Comparison of ENCODE assay signal across 27 cellular contexts in the genomic region with DNA sequence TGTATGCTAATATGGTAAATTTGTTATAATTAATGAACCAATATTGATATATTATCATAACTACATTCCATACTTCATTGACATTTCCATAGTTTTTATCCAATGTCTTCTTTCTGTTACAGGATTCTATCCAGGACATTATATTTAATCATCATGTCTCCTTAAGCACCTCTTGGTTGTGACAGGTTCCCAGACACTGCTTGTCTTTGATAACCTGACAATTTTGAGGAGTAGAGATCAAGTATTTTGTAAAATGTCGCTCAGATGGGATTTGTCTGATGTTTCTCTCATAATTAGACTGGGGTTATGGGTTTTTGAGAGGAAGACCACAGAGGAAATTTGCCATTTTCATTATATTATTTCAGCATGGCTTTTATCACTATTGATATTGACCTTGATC.
"Had no signal": no experiment of that assay in that cellular context is flagged by ENCODE, and none has a peak within 500 bp of the region (broad histone marks: within the 10 kb centered on the region; RNA-seq: fewer than 3 reads in every experiment).

No MANE protein-coding gene starts in this region.

- H3K9me3 ChIP-seq: stomach, suprapubic skin, testis, thoracic aorta, thyroid gland, tibial artery, tibial nerve, transverse colon, upper lobe of left lung, upper lobe of right lung, uterus, vagina had no signal

- H3K4me1 ChIP-seq: stomach, suprapubic skin, testis, thyroid gland, tibial artery, tibial nerve, transverse colon, upper lobe of left lung, upper lobe of right lung, uterus, vagina had no signal

- H3K36me3 ChIP-seq: stomach, suprapubic skin, thoracic aorta, thyroid gland, tibial artery, tibial nerve, transverse colon, upper lobe of left lung, upper lobe of right lung, uterus, vagina had no signal

- H3K4me3 ChIP-seq: stomach, suprapubic skin, testis, thoracic aorta, thyroid gland, tibial artery, tibial nerve, transverse colon, upper lobe of left lung, upper lobe of right lung, uterus, vagina had no signal

- FAIRE-seq: urothelium cell line had no signal

- H3K27me3 ChIP-seq: stomach, suprapubic skin, testis, thyroid gland, tibial artery, tibial nerve, transverse colon, upper lobe of left lung, upper lobe of right lung, uterus, vagina had no signal

- H3K27ac ChIP-seq: stomach, suprapubic skin, testis, thoracic aorta, thyroid gland, tibial artery, tibial nerve, transverse colon, upper lobe of left lung, upper lobe of right lung, uterus, vagina had no signal

- DNase-seq: stimulated activated CD4-positive, alpha-beta T cell treated with anti-CD3 and anti-CD28 coated beads, Interleukin-2, amount 100 ng/mL, for 48 hours; stimulated activated CD4-positive, alpha-beta T cell treated with anti-CD3 and anti-CD28 coated beads, Interleukin-4, amount 100 ng/mL, for 1 hour; stimulated activated CD4-positive, alpha-beta T cell treated with anti-CD3 and anti-CD28 coated beads, Interleukin-4, amount 100 ng/mL, for 24 hours; stimulated activated CD4-positive, alpha-beta T cell treated with anti-CD3 and anti-CD28 coated beads, Interleukin-4, amount 100 ng/mL, for 4 hours; stimulated activated CD8-positive, alpha-beta memory T cell treated with anti-CD3 and anti-CD28 coated beads, Interleukin-4, amount 100 ng/mL, for 48 hours; stimulated activated naive B cell treated with anti-CD40 and anti-IgM and Interleukin-4, amounts not matched to agents 10 μg/mL and 1 μg/mL and 100 μg/mL, for 72 hours; stimulated activated naive CD4-positive, alpha-beta T cell; stimulated activated naive CD4-positive, alpha-beta T cell treated with Interleukin-2 at 50 U/mL for 16 hours; stimulated activated naive CD8-positive, alpha-beta T cell treated with anti-CD3 and anti-CD28 coated beads, Interleukin-15, amount 100 ng/mL, for 72 hours; stimulated activated naive CD8-positive, alpha-beta T cell treated with anti-CD3 and anti-CD28 coated beads, Interleukin-15, Interleukin-2, amounts not matched to agents 100 U/mL and 50 U/mL, for 24 hours; stomach; substantia nigra; testis; thyroid gland; tibial artery; transverse colon; trophoblast cell; upper lobe of left lung; upper lobe of right lung; uterus had no signal

- ATAC-seq: stimulated activated effector memory CD8-positive, alpha-beta T cell treated with anti-CD3 and anti-CD28 coated beads, Interleukin-12 subunit alpha, Interleukin-12 subunit beta, amount 100 ng/mL, for 72 hours; stimulated activated memory B cell treated with anti-CD40 and anti-IgM and Interleukin-4, amounts not matched to agents 10 μg/mL and 1 μg/mL and 100 μg/mL, for 72 hours; stimulated activated naive B cell treated with anti-CD40 and anti-IgM and Interleukin-4, amounts not matched to agents 10 μg/mL and 1 μg/mL and 100 μg/mL, for 72 hours; stimulated activated naive CD8-positive, alpha-beta T cell treated with anti-CD3 and anti-CD28 coated beads, Interleukin-15, amount 100 ng/mL, for 72 hours; stimulated activated naive CD8-positive, alpha-beta T cell treated with anti-CD3 and anti-CD28 coated beads, Interleukin-15, Interleukin-2, amounts not matched to agents 100 U/mL and 50 U/mL, for 24 hours; upper lobe of right lung had no signal
